ENCODE assay signal across 9 cellular contexts in the genomic region with DNA sequence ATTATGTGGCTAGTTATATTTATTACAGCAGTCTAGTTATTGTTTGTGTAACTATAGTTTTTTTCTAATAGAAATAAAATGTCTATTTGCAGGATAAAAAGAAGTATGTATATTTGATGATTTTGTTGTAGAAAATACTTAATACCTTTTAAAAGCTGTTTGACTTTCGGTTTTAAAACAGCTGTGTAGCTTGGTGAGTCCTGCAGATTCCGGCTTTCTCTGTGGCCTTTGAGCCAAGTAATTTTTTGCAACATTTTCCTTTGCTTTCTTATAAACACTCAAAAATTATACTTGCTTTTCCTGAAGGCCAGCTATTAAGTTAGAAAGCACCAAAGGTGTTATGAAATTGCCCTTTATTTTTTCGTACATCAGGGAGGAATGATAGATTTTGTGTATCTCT.
A peak's percentile ranks its signal among the peaks of the same experiment; 100 is the strongest.
DNase-seq lines count a peak whose midpoint lies in the region; ATAC-seq, FAIRE-seq and TF ChIP-seq lines count a peak whose summit lies in the region.
"Had no signal": no experiment of that assay in that cellular context is flagged by ENCODE, and none has a peak within 500 bp of the region (broad histone marks: within the 10 kb centered on the region; RNA-seq: fewer than 3 reads in every experiment).

No MANE protein-coding gene starts in this region.

- WGBS in A549 (ENCODE audit: missing lambda C conversion rate) = 72% methylated on average over 3 of the region's 3 CpGs
- WGBS in HUES64 = 68% methylated on average over 3 of the region's 3 CpGs
- 2% methylated on average over 3 of the region's 3 CpGs for WGBS in K562 (ENCODE audit: insufficient coverage, low coverage, missing lambda C conversion rate)

- DNase-seq in A549 (ENCODE audit: low read depth in 1 of 2, low spot score in 1 of 2) (no peak), K562 (ENCODE audit: extremely low read depth in 1 of 4, low spot score in 3 of 4) (no peak), germinal center (ENCODE audit: low spot score) (no peak), AML-193 (lab: John Stamatoyannopoulos, UW) (no peak)
- no peak for DNase-seq in stimulated activated CD4-positive, alpha-beta T cell treated with anti-CD3 and anti-CD28 coated beads, Interleukin-12 subunit alpha, Interleukin-12 subunit beta, amount 100 ng/mL, for 4 hours

- H3K79me2 ChIP-seq in K562 (ENCODE audit: control insufficient read depth, insufficient read depth, low read length) = peaks cover 74% of the 10 kb centered on the region

- no peaks in the 10 kb centered on the region for H3K9me1 ChIP-seq in K562 (ENCODE audit: control insufficient read depth, insufficient read depth, low read length)

- H3K27me3 ChIP-seq in HUES64 (ENCODE audit: insufficient read depth, low read length) = no peaks in the 10 kb centered on the region
- H3K27me3 ChIP-seq in K562 (ENCODE audit: control insufficient read depth in 2 of 2, insufficient read depth in 2 of 2, low read length in 2 of 2) = no peaks in the 10 kb centered on the region
- H3K27me3 ChIP-seq in muscle layer of colon (ENCODE audit: control insufficient read depth in 1 of 2, insufficient read depth in 2 of 2, low read length in 2 of 2) = no peaks in the 10 kb centered on the region
- H3K27me3 ChIP-seq: SJSA1 had no signal

- no peak for ATAC-seq in A549
- ATAC-seq in K562 = no peak
- ATAC-seq in HG03095 (IDR thresholded peaks at IDR 0.05; ENCODE audit: unreplicated experiment) = no peak

- H3K36me3 ChIP-seq in HUES64 (ENCODE audit: insufficient read depth, low read length) = no peaks in the 10 kb centered on the region
- H3K36me3 ChIP-seq in K562 (ENCODE audit: control insufficient read depth, insufficient read depth, low read length) = no peaks in the 10 kb centered on the region
- H3K36me3 ChIP-seq in muscle layer of colon (ENCODE audit: insufficient read depth, low read length) = no peaks in the 10 kb centered on the region
- H3K36me3 ChIP-seq: SJSA1 had no signal

- no peak for TF ChIP-seq RAD21 in A549 (conservative IDR thresholded peaks at IDR 0.05 in 1 of 2, IDR thresholded peaks at IDR 0.05 in 1 of 2)
- TF ChIP-seq RAD21 in K562 (CRISPR knock-in tag; conservative IDR thresholded peaks at IDR 0.05 in 1 of 2, IDR thresholded peaks at IDR 0.05 in 1 of 2) = no peak

- TF ChIP-seq POLR2A in A549 (IDR thresholded peaks at IDR 0.05; ENCODE audit: low read length) = no peak
- no peak for TF ChIP-seq POLR2A in K562 (conservative IDR thresholded peaks at IDR 0.05)

- no peak for TF ChIP-seq CTCF in A549 (IDR thresholded peaks at IDR 0.05)
- no peak for TF ChIP-seq CTCF in K562 (IDR thresholded peaks at IDR 0.05 in 2 of 3, conservative IDR thresholded peaks at IDR 0.05 in 1 of 3; ENCODE audit: insufficient read depth in 2 of 3, low read depth in 1 of 3, low read length in 3 of 3)

- TF ChIP-seq EP300 in A549 (IDR thresholded peaks at IDR 0.05) (no peak), K562 (IDR thresholded peaks at IDR 0.05; ENCODE audit: low read length) (no peak)

- no TSS peak for BruUV-seq in K562 (replicated peaks; lab: Mats Ljungman, UMichigan)

- peak overlapping the region; percentile 86 for H3K4me2 ChIP-seq in A549
- peak overlapping the region; percentile 95 for H3K4me2 ChIP-seq in K562 (ENCODE audit: insufficient read depth, low read length)

- CTCF ChIA-PET in A549 (lab: Yijun Ruan, JAX) (interaction anchor here (1.1 to 7.5 kb wide), 10 partner anchors 8 to 361 kb away, joined by 3 to 91 read pairs (median 5); a partner anchor contains a TSS), K562 (lab: Yijun Ruan, JAX; ENCODE audit: low intra/inter-chr PET ratio) (interaction anchor here (3.9 kb wide), 1 partner anchor 171 kb away, joined by 24 read pairs; no protein-coding TSS in a partner anchor)

- no peaks in the 10 kb centered on the region for H3K9me3 ChIP-seq in A549
- no peaks in the 10 kb centered on the region for H3K9me3 ChIP-seq in HUES64 (ENCODE audit: insufficient read depth, low read depth, low read length)
- no peaks in the 10 kb centered on the region for H3K9me3 ChIP-seq in K562 (replicated peaks; ENCODE audit: control insufficient read depth, insufficient read depth, low read depth, low read length)
- H3K9me3 ChIP-seq in muscle layer of colon (ENCODE audit: low read length) = no peaks in the 10 kb centered on the region
- H3K9me3 ChIP-seq: SJSA1 had no signal

- H3K27ac ChIP-seq in A549 = no peak overlapping the region; a peak in 1 of 6 replicates
- H3K27ac ChIP-seq in HUES64 (ENCODE audit: low read depth, low read length) = peak overlapping the region; percentile 99
- H3K27ac ChIP-seq in K562 (ENCODE audit: extremely low read depth, low read depth, low read length) = peak overlapping the region; percentile 91
- H3K27ac ChIP-seq in muscle layer of colon (ENCODE audit: low read depth, low read length) = peak overlapping the region; percentile 92
- H3K27ac ChIP-seq: SJSA1 had no signal

- in situ Hi-C loops in K562 (cut with MboI) = loop anchor here (5.0 kb wide), 1 partner anchor 168 kb away; a partner anchor contains a TSS

- FAIRE-seq in A549 (lab: Jason Lieb, UNC) (no peak), K562 (lab: Jason Lieb, UNC) (no peak)

- H2AFZ ChIP-seq in K562 (ENCODE audit: low read depth, low read length) = peak overlapping the region; percentile 56

- peak overlapping the region; percentile 84; the same call in 1 of the 2 replicates for H3K9ac ChIP-seq in HUES64 (ENCODE audit: low read depth, low read length)
- peak overlapping the region in 1 of 2 experiments; percentile 81; a peak in 2 of 4 replicates for H3K9ac ChIP-seq in K562 (ENCODE audit: insufficient read depth in 1 of 2, low read depth in 2 of 2, low read length in 2 of 2)
- H3K9ac ChIP-seq in muscle layer of colon (ENCODE audit: low read length) = peak overlapping the region; percentile 88

- no peaks in the 10 kb centered on the region for H4K20me1 ChIP-seq in K562 (replicated peaks; ENCODE audit: control insufficient read depth, insufficient read depth, low read length)

- peaks cover 25% of the 10 kb centered on the region for H3K4me1 ChIP-seq in A549
- H3K4me1 ChIP-seq in HUES64 (ENCODE audit: insufficient read depth, low read length) = peaks cover 63% of the 10 kb centered on the region
- peaks cover 11 to 45% of the 10 kb centered on the region in 2 experiments for H3K4me1 ChIP-seq in K562 (replicated peaks in 1 of 2; ENCODE audit: control insufficient read depth in 2 of 2, insufficient read depth in 2 of 2, low read length in 2 of 2)
- H3K4me1 ChIP-seq in muscle layer of colon (ENCODE audit: insufficient read depth, low read length) = peaks cover 60% of the 10 kb centered on the region

- no peak overlapping the region for H3K4me3 ChIP-seq in A549
- peak overlapping the region; percentile 78 for H3K4me3 ChIP-seq in HUES64 (ENCODE audit: low read length)
- peak overlapping the region; percentile 44; the same call in 1 of the 2 replicates for H3K4me3 ChIP-seq in K562
- H3K4me3 ChIP-seq in muscle layer of colon (ENCODE audit: low read depth in 1 of 2, low read length in 2 of 2) = peak overlapping the region; percentile 3 to 77
- H3K4me3 ChIP-seq: SJSA1 had no signal

- POLR2A ChIA-PET in A549 (lab: Yijun Ruan, JAX) = interaction anchor here (2.0 to 2.2 kb wide), 2 partner anchors 64 to 171 kb away, joined by 7 to 10 read pairs; a partner anchor contains a TSS
- POLR2A ChIA-PET in K562 (lab: Yijun Ruan, JAX) = interaction anchor here (0.6 to 2.2 kb wide), 8 partner anchors 13 to 169 kb away, joined by 3 to 9 read pairs (median 6); a partner anchor contains a TSS

- intact Hi-C loops in K562 (cut with micrococcal nuclease) = no loop called here

TF ChIP-seq in A549, 52 proteins besides CTCF, POLR2A, EP300 and RAD21:
- TF ChIP-seq RFX5 (IDR thresholded peaks at IDR 0.05) (no peak), HEYL (CRISPR knock-in tag; IDR thresholded peaks at IDR 0.05) (no peak), FOSL2 (IDR thresholded peaks at IDR 0.05) (no peak), FOSL2 (CRISPR knock-in tag; IDR thresholded peaks at IDR 0.05) (no peak), MYC (IDR thresholded peaks at IDR 0.05; ENCODE audit: borderline replicate concordance, low read length) (no peak), NPAS2 (CRISPR knock-in tag; IDR thresholded peaks at IDR 0.05; ENCODE audit: borderline replicate concordance) (no peak), HOXB13 (CRISPR knock-in tag; IDR thresholded peaks at IDR 0.05; ENCODE audit: low read depth) (no peak)
- TF ChIP-seq, protein P1, sequence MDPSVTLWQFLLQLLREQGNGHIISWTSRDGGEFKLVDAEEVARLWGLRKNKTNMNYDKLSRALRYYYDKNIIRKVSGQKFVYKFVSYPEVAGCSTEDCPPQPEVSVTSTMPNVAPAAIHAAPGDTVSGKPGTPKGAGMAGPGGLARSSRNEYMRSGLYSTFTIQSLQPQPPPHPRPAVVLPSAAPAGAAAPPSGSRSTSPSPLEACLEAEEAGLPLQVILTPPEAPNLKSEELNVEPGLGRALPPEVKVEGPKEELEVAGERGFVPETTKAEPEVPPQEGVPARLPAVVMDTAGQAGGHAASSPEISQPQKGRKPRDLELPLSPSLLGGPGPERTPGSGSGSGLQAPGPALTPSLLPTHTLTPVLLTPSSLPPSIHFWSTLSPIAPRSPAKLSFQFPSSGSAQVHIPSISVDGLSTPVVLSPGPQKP (IDR thresholded peaks at IDR 0.05; ENCODE audit: low read depth, low read length) = no peak
TF ChIP-seq in A549: peak in this region for 0.

TF ChIP-seq in K562, 482 proteins besides CTCF, POLR2A, EP300 and RAD21 (continues in another document):
- TF ChIP-seq ZNF263 (CRISPR knock-in tag; IDR thresholded peaks at IDR 0.05; ENCODE audit: borderline replicate concordance) (no peak), ZBTB8A (IDR thresholded peaks at IDR 0.05; ENCODE audit: partially characterized antibody) (no peak), HDAC6 (IDR thresholded peaks at IDR 0.05; ENCODE audit: low read depth, low read length) (no peak), KAT8 (IDR thresholded peaks at IDR 0.05; ENCODE audit: low read depth) (no peak), RBM14 (IDR thresholded peaks at IDR 0.05; ENCODE audit: borderline replicate concordance, insufficient read depth, low read depth, low read length) (no peak), CBX2 (IDR thresholded peaks at IDR 0.05; ENCODE audit: insufficient read depth, low read length, poor library complexity, severe bottlenecking) (no peak)
- TF ChIP-seq, protein P2, sequence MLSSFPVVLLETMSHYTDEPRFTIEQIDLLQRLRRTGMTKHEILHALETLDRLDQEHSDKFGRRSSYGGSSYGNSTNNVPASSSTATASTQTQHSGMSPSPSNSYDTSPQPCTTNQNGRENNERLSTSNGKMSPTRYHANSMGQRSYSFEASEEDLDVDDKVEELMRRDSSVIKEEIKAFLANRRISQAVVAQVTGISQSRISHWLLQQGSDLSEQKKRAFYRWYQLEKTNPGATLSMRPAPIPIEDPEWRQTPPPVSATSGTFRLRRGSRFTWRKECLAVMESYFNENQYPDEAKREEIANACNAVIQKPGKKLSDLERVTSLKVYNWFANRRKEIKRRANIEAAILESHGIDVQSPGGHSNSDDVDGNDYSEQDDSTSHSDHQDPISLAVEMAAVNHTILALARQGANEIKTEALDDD (IDR thresholded peaks at IDR 0.05) = peak; percentile 87

Comparison
In these comparisons a context has a peak if more than half of its experiments do, and no peak if none do; other contexts are left out.
1. H3K27ac ChIP-seq: peak in HUES64 (single experiment), K562 (single experiment) and muscle layer of colon (single experiment); none in A549 (0 of 2).